25 cellular contexts compared by ENCODE assay signal in genomic region chr2:64718250-64718866, GRCh38.
"Had no signal": no experiment of that assay in that cellular context is flagged by ENCODE, and none has a peak within 500 bp of the region (broad histone marks: within the 10 kb centered on the region; RNA-seq: fewer than 3 reads in every experiment).

No MANE protein-coding gene starts in this region.

- DNase-seq: activated CD8-positive, alpha-beta memory T cell treated with anti-CD3 and anti-CD28 coated beads, Interleukin-2, amount 50 U/mL, for 48 hours; activated effector memory CD4-positive, alpha-beta T cell treated with Interleukin-2 at 50 U/mL for 16 hours; activated naive CD4-positive, alpha-beta T cell treated with anti-CD3 and anti-CD28 coated beads for 36 hours; activated T-cell treated with anti-CD3 and anti-CD28 coated beads, Interleukin-2, amount 50 U/mL, for 4 hours; brain microvascular endothelial cell; caudate nucleus; dermis blood vessel endothelial cell; effector CD8-positive, alpha-beta T cell; erythroblast; foreskin keratinocyte; mammary epithelial cell; midbrain; ovary; psoas muscle; right cardiac atrium; stimulated activated CD4-positive, alpha-beta T cell treated with anti-CD3 and anti-CD28 coated beads, Interleukin-1b, Interleukin-23, amount 100 ng/mL, for 48 hours; T1000; testis had no signal

- H3K4me1 ChIP-seq: foreskin keratinocyte, psoas muscle, testis had no signal

- H3K36me3 Mint-ChIP-seq: type B pancreatic cell, WTC11 had no signal

- H3K4me3 ChIP-seq: ovary, psoas muscle, testis, vagina had no signal

- ATAC-seq: activated T-cell treated with anti-CD3 and anti-CD28 coated beads, Interleukin-2, amount 50 U/mL, for 4 hours; foreskin keratinocyte; psoas muscle; right cardiac atrium; WTC11 had no signal

- H3K27me3 Mint-ChIP-seq: type B pancreatic cell had no signal

- FAIRE-seq: keratinocyte had no signal

- H3K27ac Mint-ChIP-seq: activated naive CD4-positive, alpha-beta T cell treated with anti-CD3 and anti-CD28 coated beads for 36 hours; nephron; T-helper 1 cell treated with Interleukin-12 subunit alpha and Interleukin-12 subunit beta and Interleukin-4 antibody, amounts not matched to agents 30 μg/mL and 1 μg/mL, for 36 hours; type B pancreatic cell; WTC11 had no signal

- H3K27ac ChIP-seq: brain microvascular endothelial cell, foreskin keratinocyte, neutrophil, ovary, psoas muscle, testis, vagina had no signal

- H3K27me3 ChIP-seq: brain microvascular endothelial cell, foreskin keratinocyte, neutrophil, ovary, testis, vagina had no signal

- H3K9me3 ChIP-seq: neutrophil, ovary, psoas muscle, testis, vagina had no signal

- H3K4me1 Mint-ChIP-seq: nephron, WTC11 had no signal

- H3K9me3 Mint-ChIP-seq: activated naive CD4-positive, alpha-beta T cell treated with anti-CD3 and anti-CD28 coated beads for 36 hours; activated T-cell treated with anti-CD3 and anti-CD28 coated beads, Interleukin-2, amount 50 U/mL, for 4 hours; nephron; T-helper 1 cell treated with Interleukin-12 subunit alpha and Interleukin-12 subunit beta and Interleukin-4 antibody, amounts not matched to agents 30 μg/mL and 1 μg/mL, for 36 hours; type B pancreatic cell; WTC11 had no signal

- H3K4me3 Mint-ChIP-seq: activated naive CD4-positive, alpha-beta T cell treated with anti-CD3 and anti-CD28 coated beads for 36 hours; activated T-cell treated with anti-CD3 and anti-CD28 coated beads, Interleukin-2, amount 50 U/mL, for 4 hours; nephron; T-helper 1 cell treated with Interleukin-12 subunit alpha and Interleukin-12 subunit beta and Interleukin-4 antibody, amounts not matched to agents 30 μg/mL and 1 μg/mL, for 36 hours; type B pancreatic cell; WTC11 had no signal

- H3K36me3 ChIP-seq: brain microvascular endothelial cell, neutrophil, ovary, vagina had no signal
